Comparison of ENCODE assay signal across 2 cellular contexts in the genomic region with DNA sequence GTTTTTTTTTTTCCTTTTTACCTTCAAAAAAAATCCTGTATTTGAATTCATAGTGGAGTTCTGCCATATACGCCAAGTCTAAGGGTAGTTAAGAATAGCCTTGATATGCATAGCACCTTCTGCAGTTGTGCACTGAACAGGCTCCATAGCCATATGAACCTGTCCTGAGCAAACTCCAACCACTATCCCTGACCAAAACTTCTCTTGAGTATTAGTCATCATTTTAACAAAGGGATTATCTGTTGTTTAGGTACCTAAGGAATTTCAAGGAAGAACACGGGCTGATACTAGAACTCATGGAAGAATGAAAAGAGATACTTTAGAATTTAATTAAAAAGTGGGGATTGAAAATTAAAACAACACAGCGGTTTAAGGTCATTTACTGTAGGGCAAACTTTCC.
TF ChIP-seq lines count a peak whose summit lies in the region.

No MANE protein-coding gene starts in this region.

TF ChIP-seq in endothelial cell of umbilical vein, 7 proteins besides CTCF, POLR2A, EP300 and RAD21:
- TF ChIP-seq MYC (IDR thresholded peaks at IDR 0.05; ENCODE audit: low read depth, low read length) (no peak), GATA2 (IDR thresholded peaks at IDR 0.05; ENCODE audit: insufficient read depth, insufficient read length, low read depth, low read length) (no peak), FOS (IDR thresholded peaks at IDR 0.05; ENCODE audit: borderline replicate concordance, insufficient read depth, low read length) (no peak), EZH2 (IDR thresholded peaks at IDR 0.05; ENCODE audit: borderline replicate concordance, low read depth, low read length, severe bottlenecking) (no peak), JUN (IDR thresholded peaks at IDR 0.05; ENCODE audit: borderline replicate concordance, insufficient read depth, insufficient read length, low read depth) (no peak)

TF ChIP-seq in neural cell, 6 proteins besides CTCF, POLR2A, EP300 and RAD21:
- TF ChIP-seq, protein P1, sequence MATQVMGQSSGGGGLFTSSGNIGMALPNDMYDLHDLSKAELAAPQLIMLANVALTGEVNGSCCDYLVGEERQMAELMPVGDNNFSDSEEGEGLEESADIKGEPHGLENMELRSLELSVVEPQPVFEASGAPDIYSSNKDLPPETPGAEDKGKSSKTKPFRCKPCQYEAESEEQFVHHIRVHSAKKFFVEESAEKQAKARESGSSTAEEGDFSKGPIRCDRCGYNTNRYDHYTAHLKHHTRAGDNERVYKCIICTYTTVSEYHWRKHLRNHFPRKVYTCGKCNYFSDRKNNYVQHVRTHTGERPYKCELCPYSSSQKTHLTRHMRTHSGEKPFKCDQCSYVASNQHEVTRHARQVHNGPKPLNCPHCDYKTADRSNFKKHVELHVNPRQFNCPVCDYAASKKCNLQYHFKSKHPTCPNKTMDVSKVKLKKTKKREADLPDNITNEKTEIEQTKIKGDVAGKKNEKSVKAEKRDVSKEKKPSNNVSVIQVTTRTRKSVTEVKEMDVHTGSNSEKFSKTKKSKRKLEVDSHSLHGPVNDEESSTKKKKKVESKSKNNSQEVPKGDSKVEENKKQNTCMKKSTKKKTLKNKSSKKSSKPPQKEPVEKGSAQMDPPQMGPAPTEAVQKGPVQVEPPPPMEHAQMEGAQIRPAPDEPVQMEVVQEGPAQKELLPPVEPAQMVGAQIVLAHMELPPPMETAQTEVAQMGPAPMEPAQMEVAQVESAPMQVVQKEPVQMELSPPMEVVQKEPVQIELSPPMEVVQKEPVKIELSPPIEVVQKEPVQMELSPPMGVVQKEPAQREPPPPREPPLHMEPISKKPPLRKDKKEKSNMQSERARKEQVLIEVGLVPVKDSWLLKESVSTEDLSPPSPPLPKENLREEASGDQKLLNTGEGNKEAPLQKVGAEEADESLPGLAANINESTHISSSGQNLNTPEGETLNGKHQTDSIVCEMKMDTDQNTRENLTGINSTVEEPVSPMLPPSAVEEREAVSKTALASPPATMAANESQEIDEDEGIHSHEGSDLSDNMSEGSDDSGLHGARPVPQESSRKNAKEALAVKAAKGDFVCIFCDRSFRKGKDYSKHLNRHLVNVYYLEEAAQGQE (IDR thresholded peaks at IDR 0.05; ENCODE audit: borderline replicate concordance): no peak
- no peak for TF ChIP-seq EZH2 (IDR thresholded peaks at IDR 0.05; ENCODE audit: borderline replicate concordance, insufficient read depth, low read length, poor library complexity, severe bottlenecking)
- TF ChIP-seq SMC3 (conservative IDR thresholded peaks at IDR 0.05; ENCODE audit: poor library complexity): no peak
- TF ChIP-seq POLR2AphosphoS5 (IDR thresholded peaks at IDR 0.05): no peak
- no peak for TF ChIP-seq MXI1 (conservative IDR thresholded peaks at IDR 0.05; ENCODE audit: poor library complexity, severe bottlenecking)
- no peak for TF ChIP-seq TAF1 (IDR thresholded peaks at IDR 0.05; ENCODE audit: low read depth)
